8 cellular contexts compared by ENCODE assay signal in genomic region chr3:122942937-122943827, GRCh38.
DNase-seq lines count a peak whose midpoint lies in the region; ATAC-seq and TF ChIP-seq lines count a peak whose summit lies in the region.

No MANE protein-coding gene starts in this region.

- no peaks in the 10 kb centered on the region for H3K9me3 ChIP-seq in heart left ventricle
- H3K9me3 ChIP-seq in prostate gland, result no peaks in the 10 kb centered on the region
- H3K9me3 ChIP-seq in CD8-positive, alpha-beta memory T cell (ENCODE audit: low read length), result no peaks in the 10 kb centered on the region

- peaks cover 13% of the 10 kb centered on the region for H3K4me1 Mint-ChIP-seq in activated naive CD8-positive, alpha-beta T cell treated with anti-CD3 and anti-CD28 coated beads, Interleukin-2, amount 50 U/mL, for 24 hours
- peaks cover 19 to 22% (median 19%) of the 10 kb centered on the region in 3 donors for H3K4me1 Mint-ChIP-seq in CD8-positive, alpha-beta memory T cell

- ATAC-seq in activated naive CD8-positive, alpha-beta T cell treated with anti-CD3 and anti-CD28 coated beads, Interleukin-2, amount 50 U/mL, for 24 hours, result peak; percentile 22
- peak; percentile 74 to 91 (median 86) for ATAC-seq in heart left ventricle
- ATAC-seq in HG02623 (IDR thresholded peaks at IDR 0.05; ENCODE audit: unreplicated experiment), result no peak

- H3K27me3 ChIP-seq in heart left ventricle (no peaks in the 10 kb centered on the region), prostate gland (replicated peaks; ENCODE audit: insufficient read depth) (no peaks in the 10 kb centered on the region)
- H3K27me3 ChIP-seq in CD8-positive, alpha-beta memory T cell (ENCODE audit: insufficient read depth, low read length, poor library complexity, severe bottlenecking), result peaks cover 5% of the 10 kb centered on the region

- TF ChIP-seq CTCF in heart left ventricle (IDR thresholded peaks at IDR 0.05) (peak; percentile 77 to 92 (median 87)), prostate gland (IDR thresholded peaks at IDR 0.05) (peak; percentile 77 to 94 (median 92))

- no peak overlapping the region for H3K4me3 ChIP-seq in heart left ventricle
- H3K4me3 ChIP-seq in prostate gland, result no peak overlapping the region
- no peak overlapping the region for H3K4me3 ChIP-seq in CD8-positive, alpha-beta memory T cell (ENCODE audit: low read length)

- H3K27ac Mint-ChIP-seq in activated naive CD8-positive, alpha-beta T cell treated with anti-CD3 and anti-CD28 coated beads, Interleukin-2, amount 50 U/mL, for 24 hours, result no peak overlapping the region
- no peak overlapping the region for H3K27ac Mint-ChIP-seq in CD8-positive, alpha-beta memory T cell

- WGBS in heart left ventricle, 4 donors, result 41 to 48% (median 43%) methylated on average over 15 to 23 of the region's 23 CpGs
- WGBS in prostate gland, result 54% methylated on average over 23 of the region's 23 CpGs

- no peaks in the 10 kb centered on the region for H3K9me3 Mint-ChIP-seq in activated naive CD8-positive, alpha-beta T cell treated with anti-CD3 and anti-CD28 coated beads, Interleukin-2, amount 50 U/mL, for 24 hours
- H3K9me3 Mint-ChIP-seq in CD8-positive, alpha-beta memory T cell, result no peaks in the 10 kb centered on the region

- DNase-seq in COLO668 (lab: John Stamatoyannopoulos, UW; ENCODE audit: unreplicated experiment) (peak; percentile 45), H4 (ENCODE audit: low spot score) (peak; percentile 70), NCI-H510A (lab: John Stamatoyannopoulos, UW) (peak; percentile 15), heart left ventricle (peak; percentile 74 to 78 (median 77)), prostate gland (ENCODE audit: low spot score) (peak; percentile 71)
- DNase-seq in activated naive CD8-positive, alpha-beta T cell treated with anti-CD3 and anti-CD28 coated beads, Interleukin-2, amount 50 U/mL, for 24 hours, result peak; percentile 54
- DNase-seq in CD8-positive, alpha-beta memory T cell, result no peak

- H3K36me3 Mint-ChIP-seq in activated naive CD8-positive, alpha-beta T cell treated with anti-CD3 and anti-CD28 coated beads, Interleukin-2, amount 50 U/mL, for 24 hours (ENCODE audit: low read depth), result no peaks in the 10 kb centered on the region
- no peaks in the 10 kb centered on the region for H3K36me3 Mint-ChIP-seq in CD8-positive, alpha-beta memory T cell

- H3K27ac ChIP-seq in heart left ventricle (peak overlapping the region in 4 of 12 donors; percentile 4 to 42 (median 13)), prostate gland (no peak overlapping the region)
- H3K27ac ChIP-seq in CD8-positive, alpha-beta memory T cell (ENCODE audit: low read depth, low read length), result no peak overlapping the region

- POLR2A ChIA-PET in CD8-positive, alpha-beta memory T cell (lab: Charles Lee), result no interaction called here

- CTCF ChIA-PET in CD8-positive, alpha-beta memory T cell (lab: Charles Lee), result interaction anchor here (1.4 kb wide), 1 partner anchor 16 kb away, joined by 3 read pairs; no protein-coding TSS in a partner anchor

- intact Hi-C loops in heart left ventricle (cut with DNase I) (loop anchor here (1.0 to 10.0 kb wide), 11 partner anchors 34 to 614 kb away; partner anchors contain the start of gene SEMA5B (in 5 of the 10)), prostate gland (cut with DNase I) (loop anchor here (2.0 to 10.0 kb wide), 3 partner anchors 84 to 612 kb away; partner anchors contain the start of gene SEMA5B)

- no peaks in the 10 kb centered on the region for H3K27me3 Mint-ChIP-seq in activated naive CD8-positive, alpha-beta T cell treated with anti-CD3 and anti-CD28 coated beads, Interleukin-2, amount 50 U/mL, for 24 hours
- peaks cover 5 to 8% of the 10 kb centered on the region in 2 donors for H3K27me3 Mint-ChIP-seq in CD8-positive, alpha-beta memory T cell

- no peak overlapping the region for H3K4me3 Mint-ChIP-seq in activated naive CD8-positive, alpha-beta T cell treated with anti-CD3 and anti-CD28 coated beads, Interleukin-2, amount 50 U/mL, for 24 hours
- H3K4me3 Mint-ChIP-seq in CD8-positive, alpha-beta memory T cell, result no peak overlapping the region

- H3K36me3 ChIP-seq in heart left ventricle (no peaks in the 10 kb centered on the region), prostate gland (no peaks in the 10 kb centered on the region)
- H3K36me3 ChIP-seq in CD8-positive, alpha-beta memory T cell (ENCODE audit: insufficient read depth, low read length), result no peaks in the 10 kb centered on the region

- TF ChIP-seq POLR2A in heart left ventricle (IDR thresholded peaks at IDR 0.05), result no peak
- no peak for TF ChIP-seq POLR2A in prostate gland (IDR thresholded peaks at IDR 0.05)

- peaks cover 0 to 46% (median 23%) of the 10 kb centered on the region in 12 donors for H3K4me1 ChIP-seq in heart left ventricle
- no peaks in the 10 kb centered on the region for H3K4me1 ChIP-seq in prostate gland (replicated peaks)
- H3K4me1 ChIP-seq in CD8-positive, alpha-beta memory T cell (ENCODE audit: insufficient read depth, low read length), result peaks cover 11% of the 10 kb centered on the region

Comparison
In these comparisons a context has a peak if more than half of its experiments do, and no peak if none do; other contexts are left out.
1. DNase-seq: peak in COLO668 (single experiment), H4 (single experiment), NCI-H510A (single experiment), activated naive CD8-positive, alpha-beta T cell treated with anti-CD3 and anti-CD28 coated beads, Interleukin-2, amount 50 U/mL, for 24 hours (single experiment), heart left ventricle (5 of 5) and prostate gland (single experiment); none in CD8-positive, alpha-beta memory T cell (0 of 5).